ENCODE assay signal across 11 cellular contexts in the genomic region with DNA sequence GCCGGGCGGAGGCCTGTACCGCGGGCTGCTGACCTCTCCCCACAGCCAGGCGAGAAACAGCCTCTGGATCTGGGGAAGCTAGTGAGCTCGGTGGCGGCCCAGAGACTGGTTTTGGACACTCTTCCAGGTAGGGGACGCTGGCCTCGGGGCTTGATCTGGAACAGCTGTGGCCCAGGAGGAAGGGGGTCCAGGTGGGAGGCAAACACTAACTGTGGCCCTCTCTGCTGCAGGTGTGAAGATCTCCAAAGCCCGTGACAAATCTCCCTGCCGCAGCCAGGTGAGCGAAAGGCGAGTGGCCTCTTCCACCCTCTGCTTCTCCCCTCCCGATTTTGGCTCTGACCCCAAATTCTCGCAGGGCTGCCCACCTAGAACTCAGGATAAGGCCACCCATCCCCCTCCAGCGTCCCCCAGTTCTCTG. TPM values are rescaled to one million over a fixed set of nuclear protein-coding genes. Genes with fewer than 3 reads are reported as not detected.
A peak's percentile ranks its signal among the peaks of the same experiment; 100 is the strongest.
DNase-seq lines count a peak whose midpoint lies in the region; TF ChIP-seq lines count a peak whose summit lies in the region.
"Had no signal": no experiment of that assay in that cellular context is flagged by ENCODE, and none has a peak within 500 bp of the region (broad histone marks: within the 10 kb centered on the region; RNA-seq: fewer than 3 reads in every experiment).

No MANE protein-coding gene starts in this region.

- 23 to 58% (median 34%) methylated on average over 7 to 16 of the region's 16 CpGs for WGBS in stomach, 5 donors
- 46 to 67% methylated on average over 6 to 11 of the region's 16 CpGs for WGBS in testis, 2 donors

- POLR2A ChIA-PET in activated CD4-positive, alpha-beta T cell treated with anti-CD3 and anti-CD28 coated beads, Interleukin-2, amount 10 ng/mL, durations not matched to agents 7 days and 5 days (lab: Charles Lee) = interaction anchor here (0.7 to 1.2 kb wide), 2 partner anchors 10 to 53 kb away, joined by 5 read pairs; no protein-coding TSS in a partner anchor

- peak overlapping the region; percentile 55 for H3K4me3 Mint-ChIP-seq in activated CD4-positive, alpha-beta T cell treated with anti-CD3 and anti-CD28 coated beads, Interleukin-2, amount 10 ng/mL, durations not matched to agents 7 days and 5 days
- H3K4me3 Mint-ChIP-seq in activated naive CD8-positive, alpha-beta T cell treated with anti-CD3 and anti-CD28 coated beads for 36 hours = peak overlapping the region; percentile 59

- intact Hi-C loops in stomach (cut with DNase I; ENCODE audit: low total_unique reads) = loop anchor here (10.0 kb wide), 1 partner anchor 46 kb away; no protein-coding TSS in a partner anchor
- intact Hi-C loops in testis (cut with DNase I; ENCODE audit: low total_unique reads) = no loop called here

- H3K27me3 ChIP-seq in iPS-20b (ENCODE audit: insufficient read depth, low read length) = peaks cover 17% of the 10 kb centered on the region
- no peaks in the 10 kb centered on the region for H3K27me3 ChIP-seq in stomach
- H3K27me3 ChIP-seq in testis = no peaks in the 10 kb centered on the region
- H3K27me3 ChIP-seq: thyroid gland had no signal

- H3K4me3 ChIP-seq in iPS-20b (ENCODE audit: low read length) (peak overlapping the region; percentile 74), stomach (peak overlapping the region; percentile 32 to 55 (median 44)), testis (no peak overlapping the region)

- H3K36me3 Mint-ChIP-seq in activated CD4-positive, alpha-beta T cell treated with anti-CD3 and anti-CD28 coated beads, Interleukin-2, amount 10 ng/mL, durations not matched to agents 7 days and 5 days (ENCODE audit: low read depth) = peaks cover 66% of the 10 kb centered on the region
- H3K36me3 Mint-ChIP-seq in activated naive CD8-positive, alpha-beta T cell treated with anti-CD3 and anti-CD28 coated beads for 36 hours = peaks cover 21% of the 10 kb centered on the region

- peak overlapping the region; percentile 81 for H3K9ac ChIP-seq in iPS-20b (ENCODE audit: low read depth, low read length)

- DNase-seq in activated CD4-positive, alpha-beta T cell treated with anti-CD3 and anti-CD28 coated beads, Interleukin-2, amount 10 ng/mL, durations not matched to agents 7 days and 5 days = no peak
- no peak for DNase-seq in activated CD4-positive, alpha-beta T cell treated with anti-CD3 and anti-CD28 coated beads for 48 hours
- no peak for DNase-seq in activated naive CD8-positive, alpha-beta T cell treated with anti-CD3 and anti-CD28 coated beads for 36 hours
- DNase-seq in stomach (no peak), KG1 (lab: John Stamatoyannopoulos, UW) (no peak), testis (no peak), NCI-H2081 (lab: John Stamatoyannopoulos, UW) (no peak)
- DNase-seq: activated CD8-positive, alpha-beta memory T cell treated with anti-CD3 and anti-CD28 coated beads for 24 hours had no signal

- TF ChIP-seq POLR2A in stomach (IDR thresholded peaks at IDR 0.05) = no peak
- TF ChIP-seq POLR2A in testis (IDR thresholded peaks at IDR 0.05) = no peak

- H3K36me3 ChIP-seq in iPS-20b (ENCODE audit: insufficient read depth, low read depth, low read length) (no peaks in the 10 kb centered on the region), stomach (peaks cover 0 to 9% (median 2%) of the 10 kb centered on the region in 4 donors), testis (ENCODE audit: low read depth, missing control alignments) (no peaks in the 10 kb centered on the region)
- H3K36me3 ChIP-seq: thyroid gland had no signal

- H3K4me1 ChIP-seq in iPS-20b (ENCODE audit: insufficient read depth, low read length) (peaks cover 15% of the 10 kb centered on the region; the same call in 1 of the 2 replicates), stomach (peaks cover 40 to 66% (median 54%) of the 10 kb centered on the region in 4 donors), testis (peaks cover 19% of the 10 kb centered on the region)

- H3K9me3 ChIP-seq in iPS-20b (ENCODE audit: insufficient read depth, low read depth, low read length) = no peaks in the 10 kb centered on the region
- H3K9me3 ChIP-seq in stomach = no peaks in the 10 kb centered on the region
- no peaks in the 10 kb centered on the region for H3K9me3 ChIP-seq in testis
- H3K9me3 ChIP-seq: thyroid gland had no signal

- no peak for TF ChIP-seq EP300 in stomach (IDR thresholded peaks at IDR 0.05)

- no peak for TF ChIP-seq CTCF in stomach (IDR thresholded peaks at IDR 0.05)
- no peak for TF ChIP-seq CTCF in testis (IDR thresholded peaks at IDR 0.05)

- H3K4me1 Mint-ChIP-seq in activated CD4-positive, alpha-beta T cell treated with anti-CD3 and anti-CD28 coated beads, Interleukin-2, amount 10 ng/mL, durations not matched to agents 7 days and 5 days = peaks cover 65% of the 10 kb centered on the region
- H3K4me1 Mint-ChIP-seq in activated naive CD8-positive, alpha-beta T cell treated with anti-CD3 and anti-CD28 coated beads for 36 hours = peaks cover 54% of the 10 kb centered on the region

- no peaks in the 10 kb centered on the region for H3K27me3 Mint-ChIP-seq in activated CD4-positive, alpha-beta T cell treated with anti-CD3 and anti-CD28 coated beads, Interleukin-2, amount 10 ng/mL, durations not matched to agents 7 days and 5 days
- H3K27me3 Mint-ChIP-seq in activated naive CD8-positive, alpha-beta T cell treated with anti-CD3 and anti-CD28 coated beads for 36 hours = no peaks in the 10 kb centered on the region

- peak overlapping the region; percentile 84 for H3K27ac Mint-ChIP-seq in activated CD4-positive, alpha-beta T cell treated with anti-CD3 and anti-CD28 coated beads, Interleukin-2, amount 10 ng/mL, durations not matched to agents 7 days and 5 days
- peak overlapping the region; percentile 72 for H3K27ac Mint-ChIP-seq in activated naive CD8-positive, alpha-beta T cell treated with anti-CD3 and anti-CD28 coated beads for 36 hours

- CTCF ChIA-PET in activated CD4-positive, alpha-beta T cell treated with anti-CD3 and anti-CD28 coated beads, Interleukin-2, amount 10 ng/mL, durations not matched to agents 7 days and 5 days (lab: Charles Lee) = interaction anchor here (0.6 to 11.1 kb wide), 11 partner anchors 13 to 131 kb away, joined by 3 to 145 read pairs (median 5); a partner anchor contains a TSS

- no peaks in the 10 kb centered on the region for H3K9me3 Mint-ChIP-seq in activated CD4-positive, alpha-beta T cell treated with anti-CD3 and anti-CD28 coated beads, Interleukin-2, amount 10 ng/mL, durations not matched to agents 7 days and 5 days
- no peaks in the 10 kb centered on the region for H3K9me3 Mint-ChIP-seq in activated naive CD8-positive, alpha-beta T cell treated with anti-CD3 and anti-CD28 coated beads for 36 hours

- H3K27ac ChIP-seq in iPS-20b (ENCODE audit: low read length) (no peak overlapping the region), stomach (peak overlapping the region; percentile 50 to 74 (median 68)), testis (no peak overlapping the region)
- H3K27ac ChIP-seq: thyroid gland had no signal

RNA-seq across cellular contexts. Expression of a gene that starts 13.1 kb away (rescaled TPM):
- under 1 TPM; 0.12 to 0.27 TPM for total RNA-seq in activated CD4-positive, alpha-beta T cell treated with anti-CD3 and anti-CD28 coated beads, Interleukin-2, amount 10 ng/mL, durations not matched to agents 7 days and 5 days
- not detected for total RNA-seq in activated naive CD8-positive, alpha-beta T cell treated with anti-CD3 and anti-CD28 coated beads for 36 hours
- total RNA-seq in stomach = not detected
- under 1 TPM in 1 of 3 donors, not detected in 2; 0.10 TPM for polyA plus RNA-seq in stomach
- total RNA-seq in testis = under 1 TPM in 1 of 2 donors, not detected in 1; 0.19 TPM
- not detected for polyA plus RNA-seq in testis (ENCODE audit: insufficient read depth, low read depth, low replicate concordance)
- total RNA-seq: thyroid gland had no signal

RNA-seq across cellular contexts. Expression of a gene that starts 13.4 kb away (rescaled TPM):
- 100 to 1,000 TPM; 124 to 132 TPM for total RNA-seq in activated CD4-positive, alpha-beta T cell treated with anti-CD3 and anti-CD28 coated beads, Interleukin-2, amount 10 ng/mL, durations not matched to agents 7 days and 5 days
- total RNA-seq in activated naive CD8-positive, alpha-beta T cell treated with anti-CD3 and anti-CD28 coated beads for 36 hours = 10 to 100 TPM; 38.9 to 41.2 TPM
- total RNA-seq in stomach (100 to 1,000 TPM in 1 of 5 donors, 10 to 100 TPM in 1, 1 to 10 TPM in 2, not detected in 1; 4.2 to 100 (median 12.5) TPM), testis (10 to 100 TPM; 39.2 to 40.5 TPM)
- polyA plus RNA-seq in stomach (10 to 100 TPM; 19.0 to 34.3 (median 26.9) TPM), testis (ENCODE audit: insufficient read depth, low read depth, low replicate concordance) (25.3 TPM)

RNA-seq across cellular contexts. Expression of a gene that starts 19.7 kb away (rescaled TPM):
- total RNA-seq in activated CD4-positive, alpha-beta T cell treated with anti-CD3 and anti-CD28 coated beads, Interleukin-2, amount 10 ng/mL, durations not matched to agents 7 days and 5 days = 100 to 1,000 TPM; 123 to 132 TPM
- 10 to 100 TPM; 91.5 to 92.1 TPM for total RNA-seq in activated naive CD8-positive, alpha-beta T cell treated with anti-CD3 and anti-CD28 coated beads for 36 hours
- total RNA-seq in stomach (100 to 1,000 TPM in 3 of 5 donors, 10 to 100 TPM in 2; 73.5 to 621 (median 187) TPM), testis (100 to 1,000 TPM; 355 TPM)
- polyA plus RNA-seq in stomach (100 to 1,000 TPM in 1 of 3 donors, 10 to 100 TPM in 2; 92.9 to 135 (median 98.0) TPM), testis (ENCODE audit: insufficient read depth, low read depth, low replicate concordance) (254 TPM)

RNA-seq across cellular contexts. Expression of a gene that starts 29.3 kb away (rescaled TPM):
- not detected for total RNA-seq in activated CD4-positive, alpha-beta T cell treated with anti-CD3 and anti-CD28 coated beads, Interleukin-2, amount 10 ng/mL, durations not matched to agents 7 days and 5 days
- not detected for total RNA-seq in activated naive CD8-positive, alpha-beta T cell treated with anti-CD3 and anti-CD28 coated beads for 36 hours
- not detected for total RNA-seq in stomach
- polyA plus RNA-seq in stomach = not detected
- 10 to 100 TPM; 27.5 to 45.7 TPM for total RNA-seq in testis
- polyA plus RNA-seq in testis (ENCODE audit: insufficient read depth, low read depth, low replicate concordance) = 7.4 TPM
- total RNA-seq: left lobe of liver, thyroid gland had no signal

RNA-seq across cellular contexts. Expression of a gene that starts 38.2 kb away (rescaled TPM):
- under 1 TPM; 0.22 to 0.60 TPM for total RNA-seq in activated CD4-positive, alpha-beta T cell treated with anti-CD3 and anti-CD28 coated beads, Interleukin-2, amount 10 ng/mL, durations not matched to agents 7 days and 5 days
- 1 to 10 TPM; 5.6 TPM for total RNA-seq in activated naive CD8-positive, alpha-beta T cell treated with anti-CD3 and anti-CD28 coated beads for 36 hours
- total RNA-seq in stomach (10 to 100 TPM in 2 of 5 donors, not detected in 3; 52.4 to 68.3 TPM), testis (1 to 10 TPM; 5.3 to 5.8 TPM)
- polyA plus RNA-seq in stomach (10 to 100 TPM in 1 of 3 donors, under 1 TPM in 1, not detected in 1; 0.50 to 13.6 TPM), testis (ENCODE audit: insufficient read depth, low read depth, low replicate concordance) (4.9 TPM)

Comparison
In these comparisons a context has a peak if more than half of its experiments do, and no peak if none do; other contexts are left out.
1. H3K27ac ChIP-seq: peak in stomach (5 of 5); none in iPS-20b (single experiment) and testis (0 of 2).
2. H3K4me3 ChIP-seq: peak in iPS-20b (single experiment) and stomach (4 of 4); none in testis (0 of 2).